ENCODE assay signal across 2 cellular contexts in genomic region chr12:56947633-56948535, GRCh38.
A peak's percentile ranks its signal among the peaks of the same experiment; 100 is the strongest.
TF ChIP-seq lines count a peak whose summit lies in the region.

No MANE protein-coding gene starts in this region.

TF ChIP-seq in WTC11, 78 proteins besides CTCF, POLR2A, EP300 and RAD21:
- TF ChIP-seq ERG (CRISPR knock-in tag; IDR thresholded peaks at IDR 0.05) (no peak), ZNF423 (CRISPR knock-in tag; IDR thresholded peaks at IDR 0.05) (no peak), ATF1 (CRISPR knock-in tag; IDR thresholded peaks at IDR 0.05) (no peak), ZNF317 (CRISPR knock-in tag; IDR thresholded peaks at IDR 0.05; ENCODE audit: borderline replicate concordance, low read depth) (no peak), PREB (CRISPR knock-in tag; IDR thresholded peaks at IDR 0.05; ENCODE audit: borderline replicate concordance) (no peak), ZNF671 (CRISPR knock-in tag; IDR thresholded peaks at IDR 0.05) (no peak), ATF2 (CRISPR knock-in tag; IDR thresholded peaks at IDR 0.05; ENCODE audit: borderline replicate concordance, low read depth) (no peak), MLX (CRISPR knock-in tag; IDR thresholded peaks at IDR 0.05) (no peak), ZNF416 (CRISPR knock-in tag; IDR thresholded peaks at IDR 0.05) (no peak)
TF ChIP-seq in WTC11: peak in this region for 0.

TF ChIP-seq in HepG2, 621 proteins besides CTCF, POLR2A, EP300 and RAD21:
- TF ChIP-seq MYNN (CRISPR knock-in tag; IDR thresholded peaks at IDR 0.05; ENCODE audit: low read depth) (no peak), ZNF710 (CRISPR knock-in tag; IDR thresholded peaks at IDR 0.05; ENCODE audit: borderline replicate concordance) (no peak), BRD4 (CRISPR knock-in tag; IDR thresholded peaks at IDR 0.05) (no peak), ZNF607 (CRISPR knock-in tag; IDR thresholded peaks at IDR 0.05; ENCODE audit: borderline replicate concordance) (no peak), ZNF773 (CRISPR knock-in tag; IDR thresholded peaks at IDR 0.05; ENCODE audit: borderline replicate concordance) (no peak), ZNF879 (CRISPR knock-in tag; IDR thresholded peaks at IDR 0.05) (no peak), ZNF841 (CRISPR knock-in tag; IDR thresholded peaks at IDR 0.05; ENCODE audit: borderline replicate concordance) (no peak), TGIF2 (CRISPR knock-in tag; IDR thresholded peaks at IDR 0.05) (0 out of 2 replicates have a peak, but pooled peaks have one; percentile 27), TEF (CRISPR knock-in tag; IDR thresholded peaks at IDR 0.05) (no peak), STAG1 (CRISPR knock-in tag; IDR thresholded peaks at IDR 0.05) (peak; percentile 63), HOXA5 (CRISPR knock-in tag; IDR thresholded peaks at IDR 0.05) (no peak), CENPT (CRISPR knock-in tag; IDR thresholded peaks at IDR 0.05; ENCODE audit: low read depth) (no peak), SMC3 (IDR thresholded peaks at IDR 0.05; ENCODE audit: low read length) (0 out of 2 replicates have a peak, but pooled peaks have one; percentile 11), CHD4 (IDR thresholded peaks at IDR 0.05; ENCODE audit: borderline replicate concordance, low read length) (no peak), ZNF562 (CRISPR knock-in tag; IDR thresholded peaks at IDR 0.05; ENCODE audit: borderline replicate concordance) (no peak), ZNF280B (CRISPR knock-in tag; IDR thresholded peaks at IDR 0.05; ENCODE audit: borderline replicate concordance) (no peak), ZNF772 (CRISPR knock-in tag; IDR thresholded peaks at IDR 0.05) (no peak), SALL1 (CRISPR knock-in tag; IDR thresholded peaks at IDR 0.05) (0 out of 2 replicates have a peak, but pooled peaks have one; percentile 26), FOXM1 (CRISPR knock-in tag; IDR thresholded peaks at IDR 0.05) (no peak), ZNF264 (CRISPR knock-in tag; IDR thresholded peaks at IDR 0.05) (no peak), ZFX (CRISPR knock-in tag; IDR thresholded peaks at IDR 0.05; ENCODE audit: low read depth) (peak; percentile 39; the same call in 1 of the 2 replicates), SPEN (CRISPR knock-in tag; IDR thresholded peaks at IDR 0.05; ENCODE audit: low read depth) (0 out of 2 replicates have a peak, but pooled peaks have one; percentile 27), ZNF446 (CRISPR knock-in tag; IDR thresholded peaks at IDR 0.05) (no peak), ZSCAN29 (CRISPR knock-in tag; conservative IDR thresholded peaks at IDR 0.05) (no peak), CREM (IDR thresholded peaks at IDR 0.05) (no peak), CREM (CRISPR knock-in tag; IDR thresholded peaks at IDR 0.05) (no peak), ZNF292 (CRISPR knock-in tag; IDR thresholded peaks at IDR 0.05; ENCODE audit: borderline replicate concordance, low read depth) (peak; percentile 29; the same call in 1 of the 2 replicates), KLF15 (CRISPR knock-in tag; IDR thresholded peaks at IDR 0.05; ENCODE audit: borderline replicate concordance) (no peak), SUZ12 (IDR thresholded peaks at IDR 0.05; ENCODE audit: low read depth, low read length) (no peak)
TF ChIP-seq in HepG2: peak in this region for 7.
